8 cellular contexts compared by ENCODE assay signal in genomic region chr9:14314929-14315753, GRCh38. TPM values are rescaled to one million over a fixed set of nuclear protein-coding genes. Genes with fewer than 3 reads are reported as not detected.
A peak's percentile ranks its signal among the peaks of the same experiment; 100 is the strongest.
DNase-seq lines count a peak whose midpoint lies in the region; ATAC-seq and TF ChIP-seq lines count a peak whose summit lies in the region.

No MANE protein-coding gene starts in this region.

- H3K4me2 ChIP-seq in osteoblast (ENCODE audit: insufficient read depth, low read length), result peak overlapping the region; percentile 77

- H3K9me3 Mint-ChIP-seq in activated CD4-positive, alpha-beta T cell treated with anti-CD3 and anti-CD28 coated beads for 36 hours (ENCODE audit: low read depth), result no peaks in the 10 kb centered on the region

- peaks cover 26% of the 10 kb centered on the region for H3K4me1 ChIP-seq in osteoblast (ENCODE audit: insufficient read depth, low read length)

- DNase-seq in activated CD4-positive, alpha-beta T cell treated with anti-CD3 and anti-CD28 coated beads for 36 hours, result peak; percentile 43
- no peak for DNase-seq in activated CD4-positive, alpha-beta T cell treated with anti-CD3 and anti-CD28 coated beads for 1 hour
- peak; percentile 100 for DNase-seq in NCI-H446 (lab: John Stamatoyannopoulos, UW)
- peak; percentile 44 for DNase-seq in amniotic stem cell (lab: John Stamatoyannopoulos, UW)
- DNase-seq in cardiac septum (ENCODE audit: low spot score), result peak; percentile 95
- peak; percentile 97 for DNase-seq in osteoblast (ENCODE audit: insufficient read length, low spot score, missing footprints)
- DNase-seq in cortex of kidney (lab: John Stamatoyannopoulos, UW), result no peak

- intact Hi-C loops in activated CD4-positive, alpha-beta T cell treated with anti-CD3 and anti-CD28 coated beads for 36 hours (cut with DNase I, micrococcal nuclease), result loop anchor here in 1 of 2 experiments (1.0 kb wide), 2 partner anchors 7 to 34 kb away; no protein-coding TSS in a partner anchor
- intact Hi-C loops in cardiac septum (cut with DNase I), result loop anchor here (2.0 to 10.0 kb wide), 7 partner anchors 43 to 888 kb away; no protein-coding TSS in a partner anchor

- TF ChIP-seq CTCF in osteoblast (IDR thresholded peaks at IDR 0.05; ENCODE audit: extremely low read depth, low read depth, low read length), result no peak

- H2AFZ ChIP-seq in osteoblast (ENCODE audit: low read length), result peak overlapping the region; percentile 40

- H3K36me3 Mint-ChIP-seq in activated CD4-positive, alpha-beta T cell treated with anti-CD3 and anti-CD28 coated beads for 36 hours (ENCODE audit: low read depth), result no peaks in the 10 kb centered on the region

- no peaks in the 10 kb centered on the region for H3K9me3 ChIP-seq in osteoblast (ENCODE audit: low read depth, low read length)

- peaks cover 54% of the 10 kb centered on the region for H3K27me3 Mint-ChIP-seq in activated CD4-positive, alpha-beta T cell treated with anti-CD3 and anti-CD28 coated beads for 36 hours

- H3K27me3 ChIP-seq in osteoblast (ENCODE audit: insufficient read depth, low read length), result no peaks in the 10 kb centered on the region

- CTCF ChIA-PET in activated CD4-positive, alpha-beta T cell treated with anti-CD3 and anti-CD28 coated beads for 36 hours (lab: Charles Lee), result no interaction called here

- peak overlapping the region; percentile 94 for H3K4me3 ChIP-seq in osteoblast (ENCODE audit: insufficient read depth, low read length)

- H3K4me3 Mint-ChIP-seq in activated CD4-positive, alpha-beta T cell treated with anti-CD3 and anti-CD28 coated beads for 36 hours, result peak overlapping the region; percentile 62

- POLR2A ChIA-PET in activated CD4-positive, alpha-beta T cell treated with anti-CD3 and anti-CD28 coated beads for 36 hours (lab: Charles Lee), result no interaction called here

- peaks cover 17% of the 10 kb centered on the region for H3K4me1 Mint-ChIP-seq in activated CD4-positive, alpha-beta T cell treated with anti-CD3 and anti-CD28 coated beads for 36 hours

- ATAC-seq in activated CD4-positive, alpha-beta T cell treated with anti-CD3 and anti-CD28 coated beads for 36 hours, result peak; percentile 45
- ATAC-seq in HG02852 (IDR thresholded peaks at IDR 0.05; ENCODE audit: unreplicated experiment), result peak; percentile 26

- peak overlapping the region; percentile 57 for H3K27ac ChIP-seq in osteoblast (ENCODE audit: low read depth, low read length)

- H4K20me1 ChIP-seq in osteoblast (ENCODE audit: insufficient read depth, low read length), result peaks cover 14% of the 10 kb centered on the region

- no peaks in the 10 kb centered on the region for H3K36me3 ChIP-seq in osteoblast (ENCODE audit: insufficient read depth, low read length)

- H3K79me2 ChIP-seq in osteoblast (ENCODE audit: insufficient read depth, low read length), result peaks cover 35% of the 10 kb centered on the region

- no peak overlapping the region for H3K27ac Mint-ChIP-seq in activated CD4-positive, alpha-beta T cell treated with anti-CD3 and anti-CD28 coated beads for 36 hours

RNA-seq across cellular contexts. Expression of gene NFIB, which starts 1.2 kb away (rescaled TPM):
- total RNA-seq in activated CD4-positive, alpha-beta T cell treated with anti-CD3 and anti-CD28 coated beads for 36 hours, result not detected
- 129 TPM for total RNA-seq in cardiac septum
- total RNA-seq in osteoblast, result 21.0 and 26.2 TPM in 2 replicates

Comparison
In these comparisons a context has a peak if more than half of its experiments do, and no peak if none do; other contexts are left out.
1. DNase-seq: peak in activated CD4-positive, alpha-beta T cell treated with anti-CD3 and anti-CD28 coated beads for 36 hours (single experiment), NCI-H446 (2 of 2), amniotic stem cell (single experiment), cardiac septum (single experiment) and osteoblast (single experiment); none in activated CD4-positive, alpha-beta T cell treated with anti-CD3 and anti-CD28 coated beads for 1 hour (single experiment) and cortex of kidney (single experiment).
2. RNA of gene NFIB, which starts 1.2 kb away (total RNA-seq): 129 TPM in cardiac septum (single experiment) and 21.0 to 26.2 TPM in osteoblast; not detected in activated CD4-positive, alpha-beta T cell treated with anti-CD3 and anti-CD28 coated beads for 36 hours; every median in the first group is over 10 times any median in the second.